In the genomic region with DNA sequence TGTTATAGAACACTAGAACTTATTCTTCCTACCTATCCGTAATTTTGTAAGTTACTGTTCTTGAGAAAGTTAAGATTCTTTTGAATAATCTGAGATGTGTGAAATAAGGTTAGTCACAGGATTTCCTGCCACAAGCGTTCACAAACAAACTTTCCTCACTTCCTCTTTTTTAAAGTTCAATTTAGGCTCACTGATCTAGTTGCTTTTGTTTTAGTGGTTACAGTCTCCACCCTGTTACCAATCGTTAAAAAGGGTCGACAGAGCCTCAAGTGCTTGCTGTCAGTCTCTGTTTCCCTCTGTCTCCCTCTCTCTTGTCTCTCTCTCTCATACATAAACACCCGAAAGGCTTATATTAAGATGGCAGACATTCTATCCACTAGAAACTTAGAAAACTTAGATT, we compare ENCODE assay signal across 9 cellular contexts. TPM values are rescaled to one million over a fixed set of nuclear protein-coding genes. Genes with fewer than 3 reads are reported as not detected.
DNase-seq lines count a peak whose midpoint lies in the region; ATAC-seq lines count a peak whose summit lies in the region.
"Had no signal": no experiment of that assay in that cellular context is flagged by ENCODE, and none has a peak within 500 bp of the region (broad histone marks: within the 10 kb centered on the region; RNA-seq: fewer than 3 reads in every experiment).

No MANE protein-coding gene starts in this region.

- no peak overlapping the region for H2BK120ac ChIP-seq in neuronal stem cell (ENCODE audit: low read depth, low read length)

- H3K4me3 ChIP-seq in effector memory CD4-positive, alpha-beta T cell (ENCODE audit: insufficient read depth, low read depth, low read length, poor library complexity, severe bottlenecking) = no peak overlapping the region
- H3K4me3 ChIP-seq in neuronal stem cell (ENCODE audit: low read length in 2 of 2) = no peak overlapping the region
- H3K4me3 ChIP-seq: skin epidermis had no signal

- no peak overlapping the region for H3K4me2 ChIP-seq in neuronal stem cell (ENCODE audit: insufficient read depth, low read length, poor library complexity, severe bottlenecking)

- H3K9ac ChIP-seq in neuronal stem cell (ENCODE audit: low read depth, low read length, poor library complexity) = no peak overlapping the region

- H3K23ac ChIP-seq in neuronal stem cell (ENCODE audit: low read depth, low read length, poor library complexity) = no peak overlapping the region

- ATAC-seq in GM18498 (IDR thresholded peaks at IDR 0.05; ENCODE audit: unreplicated experiment) = peak; percentile 99
- peak; percentile 99 for ATAC-seq in GM21576 (IDR thresholded peaks at IDR 0.05; ENCODE audit: unreplicated experiment)

- H2BK12ac ChIP-seq in neuronal stem cell (ENCODE audit: low read length) = no peak overlapping the region

- H2BK5ac ChIP-seq in neuronal stem cell (ENCODE audit: low read length) = no peak overlapping the region

- H4K8ac ChIP-seq in neuronal stem cell (ENCODE audit: low read depth, low read length) = no peak overlapping the region

- H3K18ac ChIP-seq in neuronal stem cell (ENCODE audit: low read length) = no peak overlapping the region

- H3K27ac ChIP-seq in KOPT-K1 (ENCODE audit: low read depth, low read length, poor library complexity, severe bottlenecking) (peak overlapping the region; percentile 91), neuronal stem cell (replicated peaks; ENCODE audit: low read length) (no peak overlapping the region)
- peak overlapping the region; percentile 24 for H3K27ac ChIP-seq in effector memory CD4-positive, alpha-beta T cell (ENCODE audit: insufficient read depth, low read length, poor library complexity, severe bottlenecking)

- no CpG with 5 or more reads among the region's 5 CpGs for WGBS in neuronal stem cell (ENCODE audit: extremely low coverage in 2 of 2, insufficient read length in 2 of 2, insufficient replicate concordance in 1 of 2), 2 donors

- no peaks in the 10 kb centered on the region for H3K27me3 ChIP-seq in effector memory CD4-positive, alpha-beta T cell (replicated peaks; ENCODE audit: control insufficient read depth, insufficient read depth, low read length, poor library complexity, severe bottlenecking)
- peaks cover 0 to 46% (median 0%) of the 10 kb centered on the region in 3 experiments for H3K27me3 ChIP-seq in neuronal stem cell (ENCODE audit: control insufficient read depth in 3 of 3, insufficient read depth in 3 of 3, low read depth in 1 of 3, low read length in 3 of 3)

- H2AK5ac ChIP-seq in neuronal stem cell (ENCODE audit: low read depth, low read length) = no peak overlapping the region

- H3K36me3 ChIP-seq in KOPT-K1 (ENCODE audit: insufficient read depth, low read length) (no peaks in the 10 kb centered on the region), neuronal stem cell (replicated peaks in 1 of 2; ENCODE audit: control insufficient read depth in 2 of 2, insufficient read depth in 2 of 2, low read length in 2 of 2) (no peaks in the 10 kb centered on the region)
- H3K36me3 ChIP-seq in effector memory CD4-positive, alpha-beta T cell (ENCODE audit: control insufficient read depth, insufficient read depth, low read length) = no peaks in the 10 kb centered on the region

- H4K91ac ChIP-seq in neuronal stem cell (ENCODE audit: low read depth, low read length, poor library complexity) = no peak overlapping the region

- no peak overlapping the region for H2BK15ac ChIP-seq in neuronal stem cell (ENCODE audit: low read length)

- no peak overlapping the region for H3K14ac ChIP-seq in neuronal stem cell (ENCODE audit: low read length)

- DNase-seq in effector memory CD4-positive, alpha-beta T cell = no peak
- DNase-seq in NCI-H1436 treated with DMSO at 0.1 percent for 48 hours (lab: John Stamatoyannopoulos, UW) (no peak), NCI-H1694 treated with DMSO at 0.1 percent for 48 hours (lab: John Stamatoyannopoulos, UW) (no peak), neuronal stem cell (ENCODE audit: low spot score) (no peak), kidney tubule cell (ENCODE audit: low spot score) (no peak)

- H3K4ac ChIP-seq in neuronal stem cell (ENCODE audit: low read length) = no peak overlapping the region

- H3K9me3 ChIP-seq in KOPT-K1 (ENCODE audit: insufficient read depth, low read length, poor library complexity, severe bottlenecking) = no peaks in the 10 kb centered on the region
- H3K9me3 ChIP-seq in effector memory CD4-positive, alpha-beta T cell (ENCODE audit: control insufficient read depth, low read length) = no peaks in the 10 kb centered on the region
- no peaks in the 10 kb centered on the region for H3K9me3 ChIP-seq in neuronal stem cell (replicated peaks in 1 of 2; ENCODE audit: control insufficient read depth in 2 of 2, insufficient read depth in 1 of 2, low read depth in 1 of 2, low read length in 2 of 2)

- no peaks in the 10 kb centered on the region for H3K79me1 ChIP-seq in neuronal stem cell (ENCODE audit: low read depth, low read length)

- H2AFZ ChIP-seq in neuronal stem cell (ENCODE audit: low read length) = no peak overlapping the region

- peaks cover 33% of the 10 kb centered on the region for H3K4me1 ChIP-seq in effector memory CD4-positive, alpha-beta T cell (ENCODE audit: control insufficient read depth, insufficient read depth, low read length, poor library complexity, severe bottlenecking)
- peaks cover 0 to 6% of the 10 kb centered on the region in 2 donors for H3K4me1 ChIP-seq in neuronal stem cell (ENCODE audit: control insufficient read depth in 2 of 2, insufficient read depth in 1 of 2, low read depth in 1 of 2, low read length in 2 of 2)

RNA-seq across cellular contexts. Expression of gene STK26, which starts 35.9 kb away (rescaled TPM):
- polyA plus RNA-seq in neuronal stem cell (2013, experiment 1 of 2) = 61.5 TPM
- polyA plus RNA-seq in neuronal stem cell (2013, experiment 2 of 2) = 63.7 TPM
